Comparison of ENCODE assay signal across 8 cellular contexts in the genomic region with DNA sequence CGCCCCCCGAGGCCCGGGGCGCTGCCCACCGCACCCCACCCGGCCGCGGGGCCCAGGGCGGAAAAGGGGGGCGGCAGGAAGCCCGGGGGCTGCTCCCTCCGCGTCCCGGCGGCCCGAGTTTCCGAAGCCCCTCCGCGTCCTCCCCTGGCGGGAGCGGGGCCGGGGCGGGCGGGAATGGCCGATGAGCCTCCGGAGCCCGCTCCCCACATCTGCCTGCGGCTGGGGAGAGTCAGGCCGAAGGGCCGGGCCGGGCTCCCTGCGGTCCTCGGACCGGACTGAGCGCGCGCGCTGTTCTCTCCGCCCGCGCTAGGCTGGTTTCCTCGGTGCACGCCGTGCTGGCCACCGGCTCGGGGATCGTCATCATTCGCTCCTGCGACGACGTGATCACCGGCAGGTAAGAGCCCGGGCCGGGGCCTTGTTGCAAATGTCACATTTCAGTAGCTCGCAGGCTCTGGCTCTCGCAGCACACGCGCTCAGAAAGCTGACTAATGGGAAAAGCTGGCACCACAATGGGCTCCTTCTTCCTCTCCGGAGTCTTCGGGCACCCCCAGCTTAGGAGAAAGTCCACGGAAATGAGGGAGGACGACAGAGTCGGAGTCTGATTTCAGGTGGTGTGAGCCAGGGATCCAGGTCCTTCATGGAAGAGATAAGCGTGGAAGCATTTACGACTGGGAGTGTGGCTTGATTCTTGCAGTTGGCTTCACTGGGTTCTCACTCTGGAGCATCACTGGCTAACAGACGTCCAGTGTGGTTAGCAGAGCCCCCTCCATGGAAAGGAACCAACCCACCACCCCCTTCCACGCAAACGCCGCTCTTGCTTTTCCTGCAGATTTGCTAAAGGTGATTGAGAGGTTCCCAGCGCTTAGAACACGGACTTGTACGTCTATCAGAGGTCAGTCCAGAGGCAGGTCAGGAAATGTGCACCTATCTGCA. TPM values are rescaled to one million over a fixed set of nuclear protein-coding genes. Genes with fewer than 3 reads are reported as not detected.
DNase-seq lines count a peak whose midpoint lies in the region; ATAC-seq and TF ChIP-seq lines count a peak whose summit lies in the region.

No MANE protein-coding gene starts in this region.

- H3K27me3 Mint-ChIP-seq in natural killer cell treated with Interleukin-12 subunit alpha and Interleukin-12 subunit beta and Interleukin-15 and Interleukin-18, amount 100 ng/mL, for 72 hours, result peaks cover 0 to under 1% of the 10 kb centered on the region in 2 donors

- H3K9ac ChIP-seq in fibroblast of lung (ENCODE audit: insufficient read depth, low read length), result peak overlapping the region; percentile 84

- H3K4me1 Mint-ChIP-seq in natural killer cell treated with Interleukin-12 subunit alpha and Interleukin-12 subunit beta and Interleukin-15 and Interleukin-18, amount 100 ng/mL, for 72 hours (ENCODE audit: low read depth in 2 of 2), result peaks cover 9 to 14% of the 10 kb centered on the region in 2 donors

- peaks cover 7% of the 10 kb centered on the region for H3K4me1 ChIP-seq in fibroblast of lung (ENCODE audit: control insufficient read depth, extremely low read depth, insufficient read depth, low read length)

- peak overlapping the region; percentile 43 to 83 for H3K27ac Mint-ChIP-seq in natural killer cell treated with Interleukin-12 subunit alpha and Interleukin-12 subunit beta and Interleukin-15 and Interleukin-18, amount 100 ng/mL, for 72 hours

- no peaks in the 10 kb centered on the region for H3K9me3 Mint-ChIP-seq in natural killer cell treated with Interleukin-12 subunit alpha and Interleukin-12 subunit beta and Interleukin-15 and Interleukin-18, amount 100 ng/mL, for 72 hours

- peak overlapping the region; percentile 57 for H2AFZ ChIP-seq in fibroblast of lung (ENCODE audit: low read length)

- TF ChIP-seq CTCF in fibroblast of lung (conservative IDR thresholded peaks at IDR 0.05 in 1 of 2, IDR thresholded peaks at IDR 0.05 in 1 of 2; ENCODE audit: low read depth in 1 of 2, low read length in 2 of 2), result no peak

- peak overlapping the region; percentile 100 for H3K4me2 ChIP-seq in fibroblast of lung (ENCODE audit: extremely low read depth, insufficient read depth, low read length)

- peaks cover 6% of the 10 kb centered on the region for H3K36me3 ChIP-seq in fibroblast of lung (ENCODE audit: control insufficient read depth, insufficient read depth, low read length)

- H3K9me3 ChIP-seq in fibroblast of lung (ENCODE audit: control insufficient read depth, insufficient read depth, low read depth, low read length), result no peaks in the 10 kb centered on the region

- peak overlapping the region; percentile 88 for H3K4me3 Mint-ChIP-seq in natural killer cell treated with Interleukin-12 subunit alpha and Interleukin-12 subunit beta and Interleukin-15 and Interleukin-18, amount 100 ng/mL, for 72 hours

- H4K20me1 ChIP-seq in fibroblast of lung (ENCODE audit: control insufficient read depth, extremely low read depth, insufficient read depth, low read length), result no peaks in the 10 kb centered on the region

- peak overlapping the region; percentile 77 for H3K27ac ChIP-seq in fibroblast of lung (ENCODE audit: insufficient read depth, low read length)

- peak overlapping the region; percentile 72 to 88 (median 80) for H3K4me3 ChIP-seq in fibroblast of lung (replicated peaks in 1 of 4; ENCODE audit: control extremely low read depth in 1 of 4, insufficient read depth in 1 of 4, low read depth in 3 of 4, low read length in 4 of 4)

- H3K79me2 ChIP-seq in fibroblast of lung (ENCODE audit: control insufficient read depth, insufficient read depth, low read length), result peaks cover 28% of the 10 kb centered on the region

- no peaks in the 10 kb centered on the region for H3K27me3 ChIP-seq in fibroblast of lung (ENCODE audit: control insufficient read depth, insufficient read depth, low read length)

- peak; percentile 36 for ATAC-seq in GM19467 (IDR thresholded peaks at IDR 0.05; ENCODE audit: unreplicated experiment)
- ATAC-seq in natural killer cell treated with Interleukin-12 subunit alpha and Interleukin-12 subunit beta and Interleukin-15 and Interleukin-18, amount 100 ng/mL, for 72 hours, result peak; percentile 68 to 69

- DNase-seq in CD1c-positive myeloid dendritic cell (ENCODE audit: extremely low spot score) (peak; percentile 13), LHCN-M2 (ENCODE audit: low read depth) (peak; percentile 20), fibroblast of lung (ENCODE audit: low read depth in 2 of 2) (peak; percentile 38 to 48), ureter (ENCODE audit: low spot score) (peak; percentile 57), GF-D8 (lab: John Stamatoyannopoulos, UW) (no peak)
- peak; percentile 76 for DNase-seq in activated CD8-positive, alpha-beta memory T cell treated with anti-CD3 and anti-CD28 coated beads, Interleukin-2, amount 50 U/mL, for 48 hours
- peak; percentile 69 for DNase-seq in natural killer cell treated with Interleukin-12 subunit alpha and Interleukin-12 subunit beta and Interleukin-15 and Interleukin-18, amount 100 ng/mL, for 72 hours (ENCODE audit: low spot score)

- no peaks in the 10 kb centered on the region for H3K36me3 Mint-ChIP-seq in natural killer cell treated with Interleukin-12 subunit alpha and Interleukin-12 subunit beta and Interleukin-15 and Interleukin-18, amount 100 ng/mL, for 72 hours

RNA-seq across cellular contexts. Expression of a gene that starts 0.7 kb away (rescaled TPM):
- total RNA-seq in LHCN-M2 (2014; rRNA removed) (20.7 and 22.7 TPM in 2 replicates), fibroblast of lung (7.6 and 16.4 TPM in 2 replicates), ureter (38.3 TPM)
- polyA plus RNA-seq in LHCN-M2 (2012), result 28.1 TPM
- polyA plus RNA-seq in fibroblast of lung, result 38.2 and 54.7 TPM in 2 replicates
- 25.1 and 37.4 TPM in 2 replicates for polyA plus RNA-seq in fibroblast of lung (2012)
- polyA minus RNA-seq in fibroblast of lung (ENCODE audit: low replicate concordance), result 51.5 and 73.5 TPM in 2 replicates
- total RNA-seq in natural killer cell treated with Interleukin-12 subunit alpha and Interleukin-12 subunit beta and Interleukin-15 and Interleukin-18, amount 100 ng/mL, for 72 hours, result 10 to 100 TPM; 15.5 to 17.8 TPM

RNA-seq across cellular contexts. Expression of a gene that starts 18.4 kb away (rescaled TPM):
- total RNA-seq in LHCN-M2 (2014; rRNA removed) (9.0 and 15.8 TPM in 2 replicates), fibroblast of lung (10.8 and 14.7 TPM in 2 replicates), ureter (126 TPM)
- 32.9 TPM for polyA plus RNA-seq in LHCN-M2 (2012)
- 32.8 and 41.3 TPM in 2 replicates for polyA plus RNA-seq in fibroblast of lung
- polyA plus RNA-seq in fibroblast of lung (2012), result 34.7 and 42.9 TPM in 2 replicates
- polyA minus RNA-seq in fibroblast of lung (ENCODE audit: low replicate concordance), result 250 and 414 TPM in 2 replicates
- 100 to 1,000 TPM in 1 of 2 donors, 10 to 100 TPM in 1; 76.7 to 102 TPM for total RNA-seq in natural killer cell treated with Interleukin-12 subunit alpha and Interleukin-12 subunit beta and Interleukin-15 and Interleukin-18, amount 100 ng/mL, for 72 hours

RNA-seq across cellular contexts. Expression of a gene that starts 19.0 kb away (rescaled TPM):
- total RNA-seq in LHCN-M2 (2014; rRNA removed), result 20.5 and 23.0 TPM in 2 replicates
- polyA plus RNA-seq in LHCN-M2 (2012), result 14.0 TPM
- total RNA-seq in fibroblast of lung, result 7.4 and 10.0 TPM in 2 replicates
- 9.3 and 14.2 TPM in 2 replicates for polyA plus RNA-seq in fibroblast of lung
- polyA plus RNA-seq in fibroblast of lung (2012), result 9.3 and 16.2 TPM in 2 replicates
- polyA minus RNA-seq in fibroblast of lung (ENCODE audit: low replicate concordance), result 43.1 and 75.2 TPM in 2 replicates
- 10 to 100 TPM; 34.2 to 58.4 TPM for total RNA-seq in natural killer cell treated with Interleukin-12 subunit alpha and Interleukin-12 subunit beta and Interleukin-15 and Interleukin-18, amount 100 ng/mL, for 72 hours
- total RNA-seq in ureter, result 26.7 TPM

RNA-seq across cellular contexts. Expression of a gene that starts 49.0 kb away (rescaled TPM):
- total RNA-seq in LHCN-M2 (2014; rRNA removed) (88.9 and 104 TPM in 2 replicates), fibroblast of lung (31.7 and 40.6 TPM in 2 replicates), ureter (72.4 TPM)
- polyA plus RNA-seq in LHCN-M2 (2012), result 71.9 TPM
- 62.8 and 70.2 TPM in 2 replicates for polyA plus RNA-seq in fibroblast of lung
- polyA plus RNA-seq in fibroblast of lung (2012), result 68.8 and 70.2 TPM in 2 replicates
- 1.8 and 2.2 TPM in 2 replicates for polyA minus RNA-seq in fibroblast of lung (ENCODE audit: low replicate concordance)
- 10 to 100 TPM; 52.9 to 62.5 TPM for total RNA-seq in natural killer cell treated with Interleukin-12 subunit alpha and Interleukin-12 subunit beta and Interleukin-15 and Interleukin-18, amount 100 ng/mL, for 72 hours

RNA-seq across cellular contexts. Expression of a gene that starts 49.1 kb away (rescaled TPM):
- 22.6 and 23.9 TPM in 2 replicates for total RNA-seq in LHCN-M2 (2014; rRNA removed)
- 13.1 TPM for polyA plus RNA-seq in LHCN-M2 (2012)
- 17.5 and 21.1 TPM in 2 replicates for total RNA-seq in fibroblast of lung
- 10.4 and 12.7 TPM in 2 replicates for polyA plus RNA-seq in fibroblast of lung
- polyA plus RNA-seq in fibroblast of lung (2012), result 11.4 and 14.7 TPM in 2 replicates
- polyA minus RNA-seq in fibroblast of lung (ENCODE audit: low replicate concordance), result 4.0 and 8.8 TPM in 2 replicates
- total RNA-seq in natural killer cell treated with Interleukin-12 subunit alpha and Interleukin-12 subunit beta and Interleukin-15 and Interleukin-18, amount 100 ng/mL, for 72 hours, result 10 to 100 TPM; 23.5 to 36.6 TPM
- 10.7 TPM for total RNA-seq in ureter
